1 cellular context compared by ENCODE assay signal in genomic region chr9:114078021-114078780, GRCh38.
TF ChIP-seq lines count a peak whose summit lies in the region.

Gene AMBP, minus strand, starts transcription at chr9:114078300. Its CDS starts 91 bp downstream, at chr9:114078209.

TF ChIP-seq in HepG2, 621 proteins besides CTCF, POLR2A, EP300 and RAD21 (continued from another document):
- no peak for TF ChIP-seq ZNF407 (CRISPR knock-in tag; IDR thresholded peaks at IDR 0.05; ENCODE audit: not compliant biosample characterization)
- TF ChIP-seq TFE3 (CRISPR knock-in tag; IDR thresholded peaks at IDR 0.05), result no peak; the same call in 1 of the 2 replicates
- no peak for TF ChIP-seq ZNF597 (CRISPR knock-in tag; IDR thresholded peaks at IDR 0.05)
- no peak for TF ChIP-seq ZNF326 (CRISPR knock-in tag; IDR thresholded peaks at IDR 0.05; ENCODE audit: borderline replicate concordance)
- peak; percentile 59 for TF ChIP-seq ASH2L (IDR thresholded peaks at IDR 0.05; ENCODE audit: insufficient read length, low read depth, low read length)
- peak; percentile 60; the same call in 1 of the 2 replicates for TF ChIP-seq ZBTB21 (CRISPR knock-in tag; IDR thresholded peaks at IDR 0.05)
- TF ChIP-seq BRF2 (CRISPR knock-in tag; IDR thresholded peaks at IDR 0.05), result peak; percentile 96
- TF ChIP-seq NFKB2 (CRISPR knock-in tag; IDR thresholded peaks at IDR 0.05; ENCODE audit: borderline replicate concordance), result peak; percentile 79; the same call in 1 of the 2 replicates
- no peak for TF ChIP-seq TCF7L2 (IDR thresholded peaks at IDR 0.05; ENCODE audit: low read depth, low read length)
- peak; percentile 61; the same call in 1 of the 2 replicates for TF ChIP-seq KLF13 (CRISPR knock-in tag; IDR thresholded peaks at IDR 0.05)
- no peak for TF ChIP-seq ATF4 (CRISPR knock-in tag; IDR thresholded peaks at IDR 0.05)
- TF ChIP-seq ZNF570 (CRISPR knock-in tag; IDR thresholded peaks at IDR 0.05; ENCODE audit: borderline replicate concordance), result no peak
- TF ChIP-seq ZNF605 (CRISPR knock-in tag; IDR thresholded peaks at IDR 0.05), result peak; percentile 90
- peak; percentile 99 for TF ChIP-seq ZNF556 (CRISPR knock-in tag; IDR thresholded peaks at IDR 0.05; ENCODE audit: borderline replicate concordance)
- peak; percentile 90 for TF ChIP-seq TBL1XR1 (IDR thresholded peaks at IDR 0.05; ENCODE audit: borderline replicate concordance, low read length, partially characterized antibody)
- TF ChIP-seq KMT2A (CRISPR knock-in tag; IDR thresholded peaks at IDR 0.05), result no peak; the same call in 1 of the 2 replicates
- no peak for TF ChIP-seq JDP2 (CRISPR knock-in tag; IDR thresholded peaks at IDR 0.05; ENCODE audit: borderline replicate concordance)
- TF ChIP-seq ZNF747 (CRISPR knock-in tag; IDR thresholded peaks at IDR 0.05; ENCODE audit: borderline replicate concordance), result peak; percentile 99; the same call in 1 of the 2 replicates
